14 cellular contexts compared by ENCODE assay signal in the genomic region with DNA sequence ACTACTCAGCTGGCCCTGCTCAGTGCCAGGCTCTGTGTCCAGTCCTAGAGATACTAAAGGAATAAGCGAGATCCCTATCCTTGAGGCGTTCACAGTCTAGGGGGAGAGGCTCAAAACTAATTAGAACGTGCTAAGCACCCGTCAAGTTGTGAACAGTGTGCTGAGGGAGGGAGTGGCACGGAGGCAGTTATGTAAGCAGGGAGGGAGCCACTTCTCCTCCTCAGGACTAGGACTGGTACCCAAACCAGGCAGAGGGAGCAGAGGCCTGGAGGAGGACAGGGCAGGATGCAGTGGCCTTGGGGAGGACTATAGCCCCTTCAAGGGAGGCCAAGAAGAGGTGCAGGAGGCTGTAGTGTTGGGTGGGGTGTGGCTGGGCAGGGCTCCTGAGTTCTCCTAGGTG. TPM values are rescaled to one million over a fixed set of nuclear protein-coding genes. Genes with fewer than 3 reads are reported as not detected.
DNase-seq lines count a peak whose midpoint lies in the region; ATAC-seq and TF ChIP-seq lines count a peak whose summit lies in the region.
"Had no signal": no experiment of that assay in that cellular context is flagged by ENCODE, and none has a peak within 500 bp of the region (broad histone marks: within the 10 kb centered on the region; RNA-seq: fewer than 3 reads in every experiment).

No MANE protein-coding gene starts in this region.

- H3K9me3 Mint-ChIP-seq in CD8-positive, alpha-beta T cell = no peaks in the 10 kb centered on the region
- H3K9me3 Mint-ChIP-seq in glutamatergic neuron (ENCODE audit: unreplicated experiment) = peaks cover 6% of the 10 kb centered on the region
- H3K9me3 Mint-ChIP-seq in stimulated activated memory B cell treated with anti-CD40 and anti-IgM and Interleukin-4, amounts not matched to agents 10 μg/mL and 1 μg/mL and 100 μg/mL, for 72 hours = no peaks in the 10 kb centered on the region
- H3K9me3 Mint-ChIP-seq: HFFc6 had no signal

- H4K91ac ChIP-seq in neuronal stem cell (ENCODE audit: low read depth, low read length, poor library complexity) = no peak overlapping the region

- H4K8ac ChIP-seq in neuronal stem cell (ENCODE audit: low read depth, low read length) = no peak overlapping the region

- H3K27me3 ChIP-seq in CD8-positive, alpha-beta T cell (ENCODE audit: insufficient read depth, low read length) = no peaks in the 10 kb centered on the region
- H3K27me3 ChIP-seq in neuronal stem cell (ENCODE audit: control insufficient read depth in 3 of 3, insufficient read depth in 3 of 3, low read depth in 1 of 3, low read length in 3 of 3) = no peaks in the 10 kb centered on the region
- H3K27me3 ChIP-seq: BLaER1 had no signal

- H3K27me3 Mint-ChIP-seq in CD8-positive, alpha-beta T cell (ENCODE audit: low read depth) = no peaks in the 10 kb centered on the region
- H3K27me3 Mint-ChIP-seq in glutamatergic neuron (ENCODE audit: unreplicated experiment) = peaks cover 6% of the 10 kb centered on the region
- H3K27me3 Mint-ChIP-seq in stimulated activated memory B cell treated with anti-CD40 and anti-IgM and Interleukin-4, amounts not matched to agents 10 μg/mL and 1 μg/mL and 100 μg/mL, for 72 hours = no peaks in the 10 kb centered on the region

- no peak overlapping the region for H3K14ac ChIP-seq in neuronal stem cell (ENCODE audit: low read length)

- H3K27ac Mint-ChIP-seq in CD8-positive, alpha-beta T cell = peak overlapping the region; percentile 27
- H3K27ac Mint-ChIP-seq in glutamatergic neuron (ENCODE audit: unreplicated experiment) = peak overlapping the region; percentile 73
- H3K27ac Mint-ChIP-seq in stimulated activated memory B cell treated with anti-CD40 and anti-IgM and Interleukin-4, amounts not matched to agents 10 μg/mL and 1 μg/mL and 100 μg/mL, for 72 hours = peak overlapping the region; percentile 21
- H3K27ac Mint-ChIP-seq: HFFc6 had no signal

- no peaks in the 10 kb centered on the region for H3K9me3 ChIP-seq in CD8-positive, alpha-beta T cell (ENCODE audit: low read length)
- H3K9me3 ChIP-seq in neuronal stem cell (replicated peaks in 1 of 2; ENCODE audit: control insufficient read depth in 2 of 2, insufficient read depth in 1 of 2, low read depth in 1 of 2, low read length in 2 of 2) = peaks cover 3 to 15% of the 10 kb centered on the region in 2 donors
- H3K9me3 ChIP-seq: BLaER1 had no signal

- no peak for TF ChIP-seq CTCF in CD8-positive, alpha-beta T cell (IDR thresholded peaks at IDR 0.05)
- no peak for TF ChIP-seq CTCF in glutamatergic neuron (IDR thresholded peaks at IDR 0.05; ENCODE audit: partially characterized antibody, unreplicated experiment)

- no peak for ATAC-seq in CD8-positive, alpha-beta T cell
- ATAC-seq in stimulated activated memory B cell treated with anti-CD40 and anti-IgM and Interleukin-4, amounts not matched to agents 10 μg/mL and 1 μg/mL and 100 μg/mL, for 72 hours = no peak
- ATAC-seq: GM12878 had no signal

- peaks cover 75% of the 10 kb centered on the region for H3K36me3 Mint-ChIP-seq in CD8-positive, alpha-beta T cell
- H3K36me3 Mint-ChIP-seq in glutamatergic neuron (ENCODE audit: unreplicated experiment) = peaks cover 18% of the 10 kb centered on the region
- peaks cover 70% of the 10 kb centered on the region for H3K36me3 Mint-ChIP-seq in stimulated activated memory B cell treated with anti-CD40 and anti-IgM and Interleukin-4, amounts not matched to agents 10 μg/mL and 1 μg/mL and 100 μg/mL, for 72 hours

- no peak overlapping the region for H3K9ac ChIP-seq in neuronal stem cell (ENCODE audit: low read depth, low read length, poor library complexity)
- H3K9ac ChIP-seq: BLaER1 had no signal

- H2AFZ ChIP-seq in neuronal stem cell (ENCODE audit: low read length) = no peak overlapping the region

- intact Hi-C loops in CD8-positive, alpha-beta T cell (cut with DNase I, micrococcal nuclease) = no loop called here
- intact Hi-C loops in posterior vena cava (cut with DNase I) = no loop called here

- POLR2A ChIA-PET in CD8-positive, alpha-beta T cell (lab: Charles Lee) = no interaction called here

- peaks cover 18% of the 10 kb centered on the region for H3K36me3 ChIP-seq in CD8-positive, alpha-beta T cell (ENCODE audit: insufficient read depth, low read length)
- peaks cover 3 to 51% of the 10 kb centered on the region in 2 donors for H3K36me3 ChIP-seq in neuronal stem cell (replicated peaks in 1 of 2; ENCODE audit: control insufficient read depth in 2 of 2, insufficient read depth in 2 of 2, low read length in 2 of 2)

- no peak overlapping the region for H2BK15ac ChIP-seq in neuronal stem cell (ENCODE audit: low read length)

- H3K4me2 ChIP-seq in neuronal stem cell (ENCODE audit: insufficient read depth, low read length, poor library complexity, severe bottlenecking) = no peak overlapping the region
- H3K4me2 ChIP-seq: BLaER1 had no signal

- H3K4ac ChIP-seq in neuronal stem cell (ENCODE audit: low read length) = no peak overlapping the region

- H3K23ac ChIP-seq in neuronal stem cell (ENCODE audit: low read depth, low read length, poor library complexity) = no peak overlapping the region

- no peak overlapping the region for H3K18ac ChIP-seq in neuronal stem cell (ENCODE audit: low read length)

- H2BK120ac ChIP-seq in neuronal stem cell (ENCODE audit: low read depth, low read length) = no peak overlapping the region

- H3K27ac ChIP-seq in CD8-positive, alpha-beta T cell (ENCODE audit: low read depth, low read length) = no peak overlapping the region
- no peak overlapping the region for H3K27ac ChIP-seq in neuronal stem cell (replicated peaks; ENCODE audit: low read length)
- H3K27ac ChIP-seq: BLaER1 had no signal

- H3K4me1 ChIP-seq in CD8-positive, alpha-beta T cell (ENCODE audit: insufficient read depth, low read length) = no peaks in the 10 kb centered on the region
- peaks cover 3 to 10% of the 10 kb centered on the region in 2 donors for H3K4me1 ChIP-seq in neuronal stem cell (ENCODE audit: control insufficient read depth in 2 of 2, insufficient read depth in 1 of 2, low read depth in 1 of 2, low read length in 2 of 2)
- H3K4me1 ChIP-seq: BLaER1 had no signal

- no peak overlapping the region for H3K4me3 Mint-ChIP-seq in CD8-positive, alpha-beta T cell
- no peak overlapping the region for H3K4me3 Mint-ChIP-seq in glutamatergic neuron (ENCODE audit: unreplicated experiment)
- H3K4me3 Mint-ChIP-seq in stimulated activated memory B cell treated with anti-CD40 and anti-IgM and Interleukin-4, amounts not matched to agents 10 μg/mL and 1 μg/mL and 100 μg/mL, for 72 hours = no peak overlapping the region
- H3K4me3 Mint-ChIP-seq: HFFc6 had no signal

- H2BK12ac ChIP-seq in neuronal stem cell (ENCODE audit: low read length) = no peak overlapping the region

- WGBS in neuronal stem cell (ENCODE audit: extremely low coverage in 2 of 2, insufficient read length in 2 of 2, insufficient replicate concordance in 1 of 2), 2 donors = no CpG with 5 or more reads among the region's 5 CpGs

- no peak overlapping the region for H3K4me3 ChIP-seq in CD8-positive, alpha-beta T cell (ENCODE audit: low read depth, low read length)
- no peak overlapping the region for H3K4me3 ChIP-seq in neuronal stem cell (ENCODE audit: low read length in 2 of 2)
- H3K4me3 ChIP-seq: BLaER1, GM12878 had no signal

- H3K79me1 ChIP-seq in neuronal stem cell (ENCODE audit: low read depth, low read length) = no peaks in the 10 kb centered on the region

- CTCF ChIA-PET in CD8-positive, alpha-beta T cell (lab: Charles Lee) = no interaction called here

- no peak overlapping the region for H2BK5ac ChIP-seq in neuronal stem cell (ENCODE audit: low read length)

- H3K4me1 Mint-ChIP-seq in CD8-positive, alpha-beta T cell (ENCODE audit: low read depth) = no peaks in the 10 kb centered on the region
- peaks cover 39% of the 10 kb centered on the region for H3K4me1 Mint-ChIP-seq in glutamatergic neuron (ENCODE audit: low read depth, unreplicated experiment)
- H3K4me1 Mint-ChIP-seq in stimulated activated memory B cell treated with anti-CD40 and anti-IgM and Interleukin-4, amounts not matched to agents 10 μg/mL and 1 μg/mL and 100 μg/mL, for 72 hours = no peaks in the 10 kb centered on the region

- no peak for DNase-seq in CD8-positive, alpha-beta T cell
- DNase-seq in glutamatergic neuron (no peak), posterior vena cava (ENCODE audit: low spot score) (peak; percentile 19), T1000 (lab: John Stamatoyannopoulos, UW) (no peak), neuronal stem cell (ENCODE audit: low spot score) (no peak), HT-29 (ENCODE audit: low spot score) (no peak)
- DNase-seq: 8988T, AML-193, DMS53, HCEC 1CT, HFFc6 had no signal

- H2AK5ac ChIP-seq in neuronal stem cell (ENCODE audit: low read depth, low read length) = no peak overlapping the region

RNA-seq across cellular contexts. Expression of a gene that starts 39.6 kb away (rescaled TPM):
- total RNA-seq in CD8-positive, alpha-beta T cell = not detected
- 15.9 TPM for total RNA-seq in glutamatergic neuron (ENCODE audit: unreplicated experiment)
- 1 to 10 TPM; 6.4 to 6.9 TPM for total RNA-seq in posterior vena cava
- polyA plus RNA-seq in neuronal stem cell (2013, experiment 1 of 2) = 9.1 TPM
- polyA plus RNA-seq in neuronal stem cell (2013, experiment 2 of 2) = 8.0 TPM
- total RNA-seq in HT-29 (2014; rRNA removed; shearing (Covaris generic)) = not detected in 2 replicates

Comparison
In these comparisons a context has a peak if more than half of its experiments do, and no peak if none do; other contexts are left out.
1. H3K27ac Mint-ChIP-seq: peak in every context shown above with its lines; median percentile 73 in glutamatergic neuron; 27 in CD8-positive, alpha-beta T cell; 21 in stimulated activated memory B cell treated with anti-CD40 and anti-IgM and Interleukin-4, amounts not matched to agents 10 μg/mL and 1 μg/mL and 100 μg/mL, for 72 hours.